8 cellular contexts compared by ENCODE assay signal in genomic region chr10:79072041-79072441, GRCh38. TPM values are rescaled to one million over a fixed set of nuclear protein-coding genes. Genes with fewer than 3 reads are reported as not detected.
DNase-seq lines count a peak whose midpoint lies in the region; ATAC-seq and TF ChIP-seq lines count a peak whose summit lies in the region.
"Had no signal": no experiment of that assay in that cellular context is flagged by ENCODE, and none has a peak within 500 bp of the region (broad histone marks: within the 10 kb centered on the region; RNA-seq: fewer than 3 reads in every experiment).

No MANE protein-coding gene starts in this region.

- no peaks in the 10 kb centered on the region for H3K27me3 Mint-ChIP-seq in MCF 10A (ENCODE audit: insufficient read depth, unreplicated experiment)
- peaks cover 3% of the 10 kb centered on the region for H3K27me3 Mint-ChIP-seq in activated CD4-positive, alpha-beta T cell treated with anti-CD3 and anti-CD28 coated beads for 36 hours

- H3K27me3 ChIP-seq in suprapubic skin, result no peaks in the 10 kb centered on the region

- intact Hi-C loops in MCF 10A (cut with micrococcal nuclease), result loop anchor here (5.0 kb wide), 2 partner anchors 40 to 55 kb away; no protein-coding TSS in a partner anchor
- intact Hi-C loops in activated CD4-positive, alpha-beta T cell treated with anti-CD3 and anti-CD28 coated beads for 36 hours (cut with DNase I, micrococcal nuclease), result loop anchor here in 1 of 2 experiments (5.0 kb wide), 1 partner anchor 125 kb away; no protein-coding TSS in a partner anchor

- CTCF ChIA-PET in MCF 10A (lab: Yijun Ruan, JAX), result interaction anchor here (0.6 to 2.5 kb wide), 4 partner anchors 9 to 168 kb away, joined by 3 to 17 read pairs (median 6); no protein-coding TSS in a partner anchor
- CTCF ChIA-PET in activated CD4-positive, alpha-beta T cell treated with anti-CD3 and anti-CD28 coated beads for 36 hours (lab: Charles Lee), result interaction anchor here (1.3 kb wide), 1 partner anchor 17 kb away, joined by 3 read pairs; no protein-coding TSS in a partner anchor

- H3K36me3 ChIP-seq in KOPT-K1 (ENCODE audit: insufficient read depth, low read length), result no peaks in the 10 kb centered on the region; the same call in 1 of the 2 replicates
- no peaks in the 10 kb centered on the region for H3K36me3 ChIP-seq in suprapubic skin

- 50% methylated on average over 8 of the region's 8 CpGs for WGBS in suprapubic skin

- H3K4me3 Mint-ChIP-seq in MCF 10A (ENCODE audit: unreplicated experiment), result peak overlapping the region; percentile 84
- no peak overlapping the region for H3K4me3 Mint-ChIP-seq in activated CD4-positive, alpha-beta T cell treated with anti-CD3 and anti-CD28 coated beads for 36 hours

- H3K4me1 Mint-ChIP-seq in MCF 10A (ENCODE audit: insufficient read depth, unreplicated experiment), result peaks cover 20% of the 10 kb centered on the region
- H3K4me1 Mint-ChIP-seq in activated CD4-positive, alpha-beta T cell treated with anti-CD3 and anti-CD28 coated beads for 36 hours, result peaks cover 14% of the 10 kb centered on the region

- TF ChIP-seq POLR2A in suprapubic skin (IDR thresholded peaks at IDR 0.05), result no peak

- no peaks in the 10 kb centered on the region for H3K36me3 Mint-ChIP-seq in MCF 10A (ENCODE audit: insufficient read depth, unreplicated experiment)
- H3K36me3 Mint-ChIP-seq in activated CD4-positive, alpha-beta T cell treated with anti-CD3 and anti-CD28 coated beads for 36 hours (ENCODE audit: low read depth), result no peaks in the 10 kb centered on the region
- H3K36me3 Mint-ChIP-seq: memory B cell had no signal

- peak; percentile 11 for TF ChIP-seq EP300 in suprapubic skin (IDR thresholded peaks at IDR 0.05)

- H3K4me1 ChIP-seq in suprapubic skin, result peaks cover 70% of the 10 kb centered on the region

- no peak for TF ChIP-seq CTCF in MCF 10A (IDR thresholded peaks at IDR 0.05; ENCODE audit: unreplicated experiment)
- TF ChIP-seq CTCF in suprapubic skin (IDR thresholded peaks at IDR 0.05), result no peak

- H3K9me3 Mint-ChIP-seq in MCF 10A (ENCODE audit: unreplicated experiment), result no peaks in the 10 kb centered on the region
- no peaks in the 10 kb centered on the region for H3K9me3 Mint-ChIP-seq in activated CD4-positive, alpha-beta T cell treated with anti-CD3 and anti-CD28 coated beads for 36 hours (ENCODE audit: low read depth)
- H3K9me3 Mint-ChIP-seq: memory B cell had no signal

- peak overlapping the region; percentile 74 for H3K4me3 ChIP-seq in suprapubic skin

- ATAC-seq in HG02852 (IDR thresholded peaks at IDR 0.05; ENCODE audit: unreplicated experiment), result no peak
- ATAC-seq in activated CD4-positive, alpha-beta T cell treated with anti-CD3 and anti-CD28 coated beads for 36 hours, result no peak

- POLR2A ChIA-PET in MCF 10A (lab: Yijun Ruan, JAX), result interaction anchor here (0.6 to 8.2 kb wide), 9 partner anchors 7 to 1038 kb away, joined by 3 to 122 read pairs (median 6); no protein-coding TSS in a partner anchor
- POLR2A ChIA-PET in activated CD4-positive, alpha-beta T cell treated with anti-CD3 and anti-CD28 coated beads for 36 hours (lab: Charles Lee), result no interaction called here

- H3K27ac ChIP-seq in KOPT-K1 (ENCODE audit: low read depth, low read length, poor library complexity, severe bottlenecking) (peak overlapping the region; percentile 72), suprapubic skin (peak overlapping the region; percentile 98)

- H3K9me3 ChIP-seq in KOPT-K1 (ENCODE audit: insufficient read depth, low read length, poor library complexity, severe bottlenecking) (no peaks in the 10 kb centered on the region), suprapubic skin (no peaks in the 10 kb centered on the region)

- H3K27ac Mint-ChIP-seq in MCF 10A (ENCODE audit: low read depth, unreplicated experiment), result peak overlapping the region; percentile 95
- no peak overlapping the region for H3K27ac Mint-ChIP-seq in activated CD4-positive, alpha-beta T cell treated with anti-CD3 and anti-CD28 coated beads for 36 hours
- H3K27ac Mint-ChIP-seq: memory B cell had no signal

- no TSS peak for BruUV-seq in MCF 10A (replicated peaks; lab: Mats Ljungman, UMichigan)

- no peak for DNase-seq in MCF 10A (ENCODE audit: unreplicated experiment)
- peak; percentile 65 for DNase-seq in medulla oblongata (ENCODE audit: extremely low spot score)
- no peak for DNase-seq in suprapubic skin (ENCODE audit: low spot score in 2 of 2)
- no peak for DNase-seq in activated CD4-positive, alpha-beta T cell treated with anti-CD3 and anti-CD28 coated beads for 36 hours
- DNase-seq in NCI-H2227 treated with DMSO at 0.1 percent for 48 hours (lab: John Stamatoyannopoulos, UW), result no peak

RNA-seq across cellular contexts. Expression of gene ZMIZ1, which starts 3.3 kb away (rescaled TPM):
- total RNA-seq in MCF 10A (2022) (15.5 and 20.3 TPM in 2 replicates), suprapubic skin (100 to 1,000 TPM in 1 of 4 donors, 10 to 100 TPM in 3; 71.9 to 104 (median 79.5) TPM)
- total RNA-seq in activated CD4-positive, alpha-beta T cell treated with anti-CD3 and anti-CD28 coated beads for 36 hours, result 10 to 100 TPM; 33.9 to 34.3 TPM
